In genomic region chr1:225225681-225226080, GRCh38 we compare ENCODE assay signal across 3 cellular contexts.
"Had no signal": no experiment of that assay in that cellular context is flagged by ENCODE, and none has a peak within 500 bp of the region (broad histone marks: within the 10 kb centered on the region; RNA-seq: fewer than 3 reads in every experiment).

No MANE protein-coding gene starts in this region.

- H3K4me3 ChIP-seq: GM12878 had no signal

- DNase-seq: GDM1, GF-D8 had no signal
